Comparison of ENCODE assay signal across 8 cellular contexts in genomic region chr19:1177322-1178114, GRCh38. TPM values are rescaled to one million over a fixed set of nuclear protein-coding genes. Genes with fewer than 3 reads are reported as not detected.
DNase-seq lines count a peak whose midpoint lies in the region; ATAC-seq and TF ChIP-seq lines count a peak whose summit lies in the region.

No MANE protein-coding gene starts in this region.

- no peak overlapping the region for H4K91ac ChIP-seq in neuronal stem cell (ENCODE audit: low read depth, low read length, poor library complexity)

- no peak overlapping the region for H2BK12ac ChIP-seq in neuronal stem cell (ENCODE audit: low read length)

- H2BK15ac ChIP-seq in neuronal stem cell (ENCODE audit: low read length), result peak overlapping the region; percentile 62

- H3K27ac Mint-ChIP-seq in chondrocyte (ENCODE audit: unreplicated experiment), result peak overlapping the region; percentile 94
- no peak overlapping the region for H3K27ac Mint-ChIP-seq in effector memory CD8-positive, alpha-beta T cell

- DNase-seq in AML-193 (lab: John Stamatoyannopoulos, UW), result peak; percentile 77 to 82
- peak; percentile 94 for DNase-seq in MG63
- DNase-seq in chondrocyte (ENCODE audit: low spot score), result no peak
- no peak for DNase-seq in neuronal stem cell (ENCODE audit: low spot score)
- no peak for DNase-seq in activated CD8-positive, alpha-beta memory T cell treated with anti-CD3 and anti-CD28 coated beads, Interleukin-2, amount 50 U/mL, for 4 hours
- no peak for DNase-seq in HEK293T (ENCODE audit: extremely low spot score)
- no peak for DNase-seq in effector memory CD8-positive, alpha-beta T cell

- no peak overlapping the region for H3K18ac ChIP-seq in neuronal stem cell (ENCODE audit: low read length)

- H3K14ac ChIP-seq in neuronal stem cell (ENCODE audit: low read length), result no peak overlapping the region

- peaks cover 4 to 8% of the 10 kb centered on the region in 2 donors for H3K4me1 ChIP-seq in neuronal stem cell (ENCODE audit: control insufficient read depth in 2 of 2, insufficient read depth in 1 of 2, low read depth in 1 of 2, low read length in 2 of 2)

- H2BK5ac ChIP-seq in neuronal stem cell (ENCODE audit: low read length), result peak overlapping the region; percentile 62

- H3K4me3 ChIP-seq in MG63 (peak overlapping the region; percentile 32), neuronal stem cell (ENCODE audit: low read length in 2 of 2) (no peak overlapping the region)

- ATAC-seq in effector memory CD8-positive, alpha-beta T cell (replicated peaks), result no peak
- no peak for ATAC-seq in GM18909 (IDR thresholded peaks at IDR 0.05; ENCODE audit: poor library complexity, unreplicated experiment)

- TF ChIP-seq CTCF in chondrocyte (IDR thresholded peaks at IDR 0.05), result peak; percentile 64

- CTCF ChIA-PET in HEK293T (lab: Yijun Ruan, JAX), result no interaction called here

- H3K27me3 ChIP-seq in MG63 (no peaks in the 10 kb centered on the region), neuronal stem cell (ENCODE audit: control insufficient read depth in 3 of 3, insufficient read depth in 3 of 3, low read depth in 1 of 3, low read length in 3 of 3) (no peaks in the 10 kb centered on the region)

- no peaks in the 10 kb centered on the region for H3K36me3 Mint-ChIP-seq in chondrocyte (ENCODE audit: low read depth)
- peaks cover 7% of the 10 kb centered on the region for H3K36me3 Mint-ChIP-seq in effector memory CD8-positive, alpha-beta T cell (ENCODE audit: insufficient read depth)

- H3K23ac ChIP-seq in neuronal stem cell (ENCODE audit: low read depth, low read length, poor library complexity), result no peak overlapping the region

- no peak overlapping the region for H2BK120ac ChIP-seq in neuronal stem cell (ENCODE audit: low read depth, low read length)

- H2AK5ac ChIP-seq in neuronal stem cell (ENCODE audit: low read depth, low read length), result peak overlapping the region; percentile 81

- H4K8ac ChIP-seq in neuronal stem cell (ENCODE audit: low read depth, low read length), result no peak overlapping the region

- H3K9me3 Mint-ChIP-seq in chondrocyte (ENCODE audit: low read depth), result no peaks in the 10 kb centered on the region
- H3K9me3 Mint-ChIP-seq in effector memory CD8-positive, alpha-beta T cell, result no peaks in the 10 kb centered on the region

- POLR2A ChIA-PET in HEK293T (lab: Yijun Ruan, JAX), result no interaction called here

- H3K4me3 Mint-ChIP-seq in chondrocyte (ENCODE audit: unreplicated experiment), result peak overlapping the region; percentile 49
- no peak overlapping the region for H3K4me3 Mint-ChIP-seq in effector memory CD8-positive, alpha-beta T cell

- no peak overlapping the region for H2AFZ ChIP-seq in neuronal stem cell (ENCODE audit: low read length)

- H3K79me1 ChIP-seq in neuronal stem cell (ENCODE audit: low read depth, low read length), result peaks cover 5% of the 10 kb centered on the region

- H3K9me3 ChIP-seq in MG63 (no peaks in the 10 kb centered on the region), neuronal stem cell (replicated peaks in 1 of 2; ENCODE audit: control insufficient read depth in 2 of 2, insufficient read depth in 1 of 2, low read depth in 1 of 2, low read length in 2 of 2) (no peaks in the 10 kb centered on the region)

- no CpG with 5 or more reads among the region's 25 CpGs for WGBS in neuronal stem cell (ENCODE audit: extremely low coverage in 2 of 2, insufficient read length in 2 of 2, insufficient replicate concordance in 1 of 2), 2 donors

- H3K9ac ChIP-seq in neuronal stem cell (ENCODE audit: low read depth, low read length, poor library complexity), result peak overlapping the region; percentile 44

- no peak overlapping the region for H3K4me2 ChIP-seq in neuronal stem cell (ENCODE audit: insufficient read depth, low read length, poor library complexity, severe bottlenecking)

- peaks cover 30% of the 10 kb centered on the region for H3K4me1 Mint-ChIP-seq in chondrocyte (ENCODE audit: low read depth)
- H3K4me1 Mint-ChIP-seq in effector memory CD8-positive, alpha-beta T cell (ENCODE audit: low read depth in 2 of 2), result peaks cover 8% of the 10 kb centered on the region in 2 donors

- no peak overlapping the region for H3K4ac ChIP-seq in neuronal stem cell (ENCODE audit: low read length)

- H3K36me3 ChIP-seq in MG63 (no peaks in the 10 kb centered on the region), neuronal stem cell (replicated peaks in 1 of 2; ENCODE audit: control insufficient read depth in 2 of 2, insufficient read depth in 2 of 2, low read length in 2 of 2) (no peaks in the 10 kb centered on the region)

- no peaks in the 10 kb centered on the region for H3K27me3 Mint-ChIP-seq in chondrocyte (ENCODE audit: low read depth)
- H3K27me3 Mint-ChIP-seq in effector memory CD8-positive, alpha-beta T cell, result peaks cover 18 to 28% of the 10 kb centered on the region in 2 donors

- H3K27ac ChIP-seq in neuronal stem cell (replicated peaks; ENCODE audit: low read length), result no peak overlapping the region

TF ChIP-seq in HEK293T, 16 proteins besides CTCF, POLR2A, EP300 and RAD21:
- no peak for TF ChIP-seq ZNF384 (IDR thresholded peaks at IDR 0.05)
- TF ChIP-seq TARDBP (IDR thresholded peaks at IDR 0.05), result no peak
- TF ChIP-seq SP1 (IDR thresholded peaks at IDR 0.05), result no peak
- TF ChIP-seq FOXA1 (IDR thresholded peaks at IDR 0.05), result no peak

RNA-seq across cellular contexts. Expression of gene SBNO2, which starts 3.5 kb away (rescaled TPM):
- 15.6 and 22.7 TPM in 2 replicates for total RNA-seq in MG63 (2014; rRNA removed; shearing (Covaris generic); ENCODE audit: low replicate concordance)
- 25.9 to 46.0 TPM (median 45.6 TPM) in 3 replicates for total RNA-seq in chondrocyte
- polyA plus RNA-seq in neuronal stem cell (2013, experiment 1 of 2), result 13.3 TPM
- polyA plus RNA-seq in neuronal stem cell (2013, experiment 2 of 2), result 13.9 TPM

RNA-seq across cellular contexts. Expression of gene STK11, which starts 28.1 kb away (rescaled TPM):
- total RNA-seq in MG63 (2014; rRNA removed; shearing (Covaris generic); ENCODE audit: low replicate concordance), result 43.2 and 51.5 TPM in 2 replicates
- 41.1 to 44.5 TPM (median 42.3 TPM) in 3 replicates for total RNA-seq in chondrocyte
- polyA plus RNA-seq in neuronal stem cell (2013, experiment 1 of 2), result 35.0 TPM
- polyA plus RNA-seq in neuronal stem cell (2013, experiment 2 of 2), result 34.0 TPM

Comparison
In these comparisons a context has a peak if more than half of its experiments do, and no peak if none do; other contexts are left out.
1. DNase-seq: peak in AML-193 (2 of 2) and MG63 (single experiment); none in chondrocyte (single experiment), neuronal stem cell (single experiment), activated CD8-positive, alpha-beta memory T cell treated with anti-CD3 and anti-CD28 coated beads, Interleukin-2, amount 50 U/mL, for 4 hours (single experiment), HEK293T (single experiment) and effector memory CD8-positive, alpha-beta T cell (0 of 3).